Comparison of ENCODE assay signal across 17 cellular contexts in genomic region chr12:40947812-40948211, GRCh38.
DNase-seq lines count a peak whose midpoint lies in the region; TF ChIP-seq lines count a peak whose summit lies in the region.
"Had no signal": no experiment of that assay in that cellular context is flagged by ENCODE, and none has a peak within 500 bp of the region (broad histone marks: within the 10 kb centered on the region; RNA-seq: fewer than 3 reads in every experiment).

No MANE protein-coding gene starts in this region.

- no peak overlapping the region for H2AFZ ChIP-seq in mammary epithelial cell (ENCODE audit: low read depth, low read length)

- H3K27me3 ChIP-seq in mammary epithelial cell (ENCODE audit: insufficient read depth, low read length) (no peaks in the 10 kb centered on the region), breast epithelium (no peaks in the 10 kb centered on the region), H7 (ENCODE audit: control insufficient read depth, insufficient read depth, low read length) (no peaks in the 10 kb centered on the region), WERI-Rb-1 (ENCODE audit: insufficient read depth, low read depth, severe bottlenecking) (no peaks in the 10 kb centered on the region)

- 57% methylated on average over 2 of the region's 2 CpGs for WGBS in mammary epithelial cell (ENCODE audit: low coverage, missing lambda C conversion rate)

- intact Hi-C loops in mammary epithelial cell (cut with micrococcal nuclease) (loop anchor here (2.0 to 10.0 kb wide), 3 partner anchors 317 to 1077 kb away; no protein-coding TSS in a partner anchor), breast epithelium (cut with DNase I; ENCODE audit: low total_unique reads) (no loop called here)

- in situ Hi-C loops in mammary epithelial cell (cut with MboI; ENCODE audit: low sequenced_read_pairs in 2 of 2): loop anchor here (25.0 kb wide), 2 partner anchors 314 to 1064 kb away; no protein-coding TSS in a partner anchor

- dilution Hi-C loops in mammary epithelial cell (cut with HindIII; ENCODE audit: low sequenced_read_pairs): no loop called here

- BruUV-seq in mammary epithelial cell (replicated peaks; lab: Mats Ljungman, UMichigan): no TSS peak

- TF ChIP-seq CTCF in mammary epithelial cell (conservative IDR thresholded peaks at IDR 0.05 in 1 of 2, IDR thresholded peaks at IDR 0.05 in 1 of 2; ENCODE audit: extremely low read depth in 1 of 2, insufficient read depth in 1 of 2, low read depth in 1 of 2, low read length in 2 of 2): no peak
- no peak for TF ChIP-seq CTCF in breast epithelium (IDR thresholded peaks at IDR 0.05)
- no peak for TF ChIP-seq CTCF in WERI-Rb-1 (IDR thresholded peaks at IDR 0.05; ENCODE audit: low read depth, low read length)

- no peaks in the 10 kb centered on the region for H3K79me2 ChIP-seq in mammary epithelial cell (ENCODE audit: insufficient read depth, low read length)

- no peak overlapping the region for H3K9ac ChIP-seq in mammary epithelial cell (ENCODE audit: insufficient read depth, low read length)

- H3K9me3 ChIP-seq in mammary epithelial cell (replicated peaks; ENCODE audit: insufficient read depth, low read length) (no peaks in the 10 kb centered on the region), breast epithelium (no peaks in the 10 kb centered on the region), WERI-Rb-1 (ENCODE audit: severe bottlenecking) (no peaks in the 10 kb centered on the region)

- H3K27ac ChIP-seq in mammary epithelial cell (ENCODE audit: insufficient read depth, low read depth, low read length) (no peak overlapping the region), breast epithelium (no peak overlapping the region), epithelial cell of prostate (no peak overlapping the region), WERI-Rb-1 (no peak overlapping the region)

- no peaks in the 10 kb centered on the region for H3K4me1 ChIP-seq in mammary epithelial cell (ENCODE audit: insufficient read depth, low read length)
- H3K4me1 ChIP-seq in breast epithelium: no peaks in the 10 kb centered on the region

- no peak for TF ChIP-seq POLR2A in breast epithelium (IDR thresholded peaks at IDR 0.05)

- H4K20me1 ChIP-seq in mammary epithelial cell (ENCODE audit: insufficient read depth, low read length): no peaks in the 10 kb centered on the region

- no peaks in the 10 kb centered on the region for H3K36me3 ChIP-seq in mammary epithelial cell (ENCODE audit: insufficient read depth, low read length)
- H3K36me3 ChIP-seq in breast epithelium: no peaks in the 10 kb centered on the region
- H3K36me3 ChIP-seq in H7 (replicated peaks; ENCODE audit: control insufficient read depth, insufficient read depth, low read length): no peaks in the 10 kb centered on the region
- H3K36me3 ChIP-seq in WERI-Rb-1: no peaks in the 10 kb centered on the region

- no peak overlapping the region for H3K4me3 ChIP-seq in mammary epithelial cell (replicated peaks in 1 of 3; ENCODE audit: insufficient read depth in 1 of 3, low read depth in 2 of 3, low read length in 3 of 3)
- no peak overlapping the region for H3K4me3 ChIP-seq in breast epithelium
- no peak overlapping the region for H3K4me3 ChIP-seq in H7 (ENCODE audit: insufficient read depth, low read depth, low read length)
- H3K4me3 ChIP-seq in WERI-Rb-1 (ENCODE audit: low read depth, low read length): no peak overlapping the region

- peak; percentile 51 for DNase-seq in mammary epithelial cell
- no peak for DNase-seq in breast epithelium (ENCODE audit: low spot score in 2 of 2)
- DNase-seq in epithelial cell of prostate (ENCODE audit: low read depth, low spot score): peak; percentile 33
- DNase-seq in left kidney (ENCODE audit: low read depth, low spot score): peak; percentile 11
- no peak for DNase-seq in activated CD8-positive, alpha-beta memory T cell treated with anti-CD3 and anti-CD28 coated beads, Interleukin-2, amount 50 U/mL, for 4 hours
- no peak for DNase-seq in H7
- DNase-seq in WERI-Rb-1: no peak
- DNase-seq: Calu3; CD4-positive, alpha-beta T cell; GOT3; NCI-H1694 treated with DMSO at 0.1 percent for 48 hours; NCI-H2107; NCI-H2227 treated with DMSO at 0.1 percent for 48 hours; NCI-H510A treated with DMSO at 0.1 percent for 48 hours; NCI-H774; RPMI8226; SHP77 treated with DMSO at 0.1 percent for 48 hours had no signal

- no peak overlapping the region for H3K4me2 ChIP-seq in mammary epithelial cell (ENCODE audit: insufficient read depth, low read depth, low read length)

- CTCF ChIA-PET in mammary epithelial cell (lab: Charles Lee; ENCODE audit: low non-redundant PET): no interaction called here

Comparison
In these comparisons a context has a peak if more than half of its experiments do, and no peak if none do; other contexts are left out.
1. DNase-seq: peak in mammary epithelial cell (single experiment), epithelial cell of prostate (single experiment) and left kidney (single experiment); none in breast epithelium (0 of 2), activated CD8-positive, alpha-beta memory T cell treated with anti-CD3 and anti-CD28 coated beads, Interleukin-2, amount 50 U/mL, for 4 hours (single experiment), H7 (single experiment) and WERI-Rb-1 (single experiment).